In the genomic region with DNA sequence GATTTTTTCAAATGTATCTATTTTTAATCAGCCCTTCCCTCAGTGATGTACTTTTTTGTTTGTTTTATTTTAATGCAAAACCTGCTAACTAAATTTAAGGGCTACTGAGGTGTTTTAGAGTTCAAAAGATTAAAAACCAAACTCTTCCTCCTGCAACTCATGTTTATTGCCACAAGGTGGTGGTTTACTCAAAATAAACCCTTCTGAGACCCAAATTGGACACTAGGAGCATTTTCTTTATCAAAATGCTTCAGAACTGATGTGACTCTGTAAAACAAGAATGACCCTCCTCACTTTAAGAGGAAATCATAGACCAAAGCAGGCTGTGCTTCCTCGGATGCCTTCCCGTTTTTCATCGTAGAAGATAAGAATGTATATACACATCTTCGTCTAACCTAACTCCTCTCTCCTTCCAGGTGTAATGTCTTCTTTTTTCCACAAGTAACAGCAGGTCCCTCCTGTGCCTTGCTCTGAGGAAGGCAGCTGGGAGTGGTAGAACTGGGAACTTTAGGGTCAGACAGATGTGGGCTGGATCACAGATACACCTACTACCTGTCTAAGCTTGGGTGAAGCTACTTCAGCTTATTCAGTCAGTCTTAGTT, we compare ENCODE assay signal across 1 cellular context.
TF ChIP-seq lines count a peak whose summit lies in the region.

No MANE protein-coding gene starts in this region.

TF ChIP-seq in WTC11, 78 proteins besides CTCF, POLR2A, EP300 and RAD21 (continued from another document):
- TF ChIP-seq, protein P1, sequence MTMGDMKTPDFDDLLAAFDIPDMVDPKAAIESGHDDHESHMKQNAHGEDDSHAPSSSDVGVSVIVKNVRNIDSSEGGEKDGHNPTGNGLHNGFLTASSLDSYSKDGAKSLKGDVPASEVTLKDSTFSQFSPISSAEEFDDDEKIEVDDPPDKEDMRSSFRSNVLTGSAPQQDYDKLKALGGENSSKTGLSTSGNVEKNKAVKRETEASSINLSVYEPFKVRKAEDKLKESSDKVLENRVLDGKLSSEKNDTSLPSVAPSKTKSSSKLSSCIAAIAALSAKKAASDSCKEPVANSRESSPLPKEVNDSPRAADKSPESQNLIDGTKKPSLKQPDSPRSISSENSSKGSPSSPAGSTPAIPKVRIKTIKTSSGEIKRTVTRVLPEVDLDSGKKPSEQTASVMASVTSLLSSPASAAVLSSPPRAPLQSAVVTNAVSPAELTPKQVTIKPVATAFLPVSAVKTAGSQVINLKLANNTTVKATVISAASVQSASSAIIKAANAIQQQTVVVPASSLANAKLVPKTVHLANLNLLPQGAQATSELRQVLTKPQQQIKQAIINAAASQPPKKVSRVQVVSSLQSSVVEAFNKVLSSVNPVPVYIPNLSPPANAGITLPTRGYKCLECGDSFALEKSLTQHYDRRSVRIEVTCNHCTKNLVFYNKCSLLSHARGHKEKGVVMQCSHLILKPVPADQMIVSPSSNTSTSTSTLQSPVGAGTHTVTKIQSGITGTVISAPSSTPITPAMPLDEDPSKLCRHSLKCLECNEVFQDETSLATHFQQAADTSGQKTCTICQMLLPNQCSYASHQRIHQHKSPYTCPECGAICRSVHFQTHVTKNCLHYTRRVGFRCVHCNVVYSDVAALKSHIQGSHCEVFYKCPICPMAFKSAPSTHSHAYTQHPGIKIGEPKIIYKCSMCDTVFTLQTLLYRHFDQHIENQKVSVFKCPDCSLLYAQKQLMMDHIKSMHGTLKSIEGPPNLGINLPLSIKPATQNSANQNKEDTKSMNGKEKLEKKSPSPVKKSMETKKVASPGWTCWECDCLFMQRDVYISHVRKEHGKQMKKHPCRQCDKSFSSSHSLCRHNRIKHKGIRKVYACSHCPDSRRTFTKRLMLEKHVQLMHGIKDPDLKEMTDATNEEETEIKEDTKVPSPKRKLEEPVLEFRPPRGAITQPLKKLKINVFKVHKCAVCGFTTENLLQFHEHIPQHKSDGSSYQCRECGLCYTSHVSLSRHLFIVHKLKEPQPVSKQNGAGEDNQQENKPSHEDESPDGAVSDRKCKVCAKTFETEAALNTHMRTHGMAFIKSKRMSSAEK (CRISPR knock-in tag; IDR thresholded peaks at IDR 0.05; ENCODE audit: borderline replicate concordance): no peak
- TF ChIP-seq ZNF512 (CRISPR knock-in tag; IDR thresholded peaks at IDR 0.05; ENCODE audit: borderline replicate concordance): no peak
- TF ChIP-seq NFE2L1 (CRISPR knock-in tag; IDR thresholded peaks at IDR 0.05): no peak
- TF ChIP-seq SOX15 (CRISPR knock-in tag; IDR thresholded peaks at IDR 0.05): no peak
- TF ChIP-seq AFF4 (CRISPR knock-in tag; IDR thresholded peaks at IDR 0.05; ENCODE audit: borderline replicate concordance): no peak
- TF ChIP-seq ATF1 (CRISPR knock-in tag; IDR thresholded peaks at IDR 0.05): no peak
- no peak for TF ChIP-seq IRF2 (CRISPR knock-in tag; IDR thresholded peaks at IDR 0.05; ENCODE audit: borderline replicate concordance, low read depth)
- TF ChIP-seq, protein P2, sequence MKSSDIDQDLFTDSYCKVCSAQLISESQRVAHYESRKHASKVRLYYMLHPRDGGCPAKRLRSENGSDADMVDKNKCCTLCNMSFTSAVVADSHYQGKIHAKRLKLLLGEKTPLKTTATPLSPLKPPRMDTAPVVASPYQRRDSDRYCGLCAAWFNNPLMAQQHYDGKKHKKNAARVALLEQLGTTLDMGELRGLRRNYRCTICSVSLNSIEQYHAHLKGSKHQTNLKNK (CRISPR knock-in tag; IDR thresholded peaks at IDR 0.05): no peak
- TF ChIP-seq SP1 (CRISPR knock-in tag; conservative IDR thresholded peaks at IDR 0.05): no peak
- no peak for TF ChIP-seq GABPB1 (CRISPR knock-in tag; IDR thresholded peaks at IDR 0.05)
TF ChIP-seq in WTC11: peak in this region for 0.
